Comparison of ENCODE assay signal across 19 cellular contexts in the genomic region with DNA sequence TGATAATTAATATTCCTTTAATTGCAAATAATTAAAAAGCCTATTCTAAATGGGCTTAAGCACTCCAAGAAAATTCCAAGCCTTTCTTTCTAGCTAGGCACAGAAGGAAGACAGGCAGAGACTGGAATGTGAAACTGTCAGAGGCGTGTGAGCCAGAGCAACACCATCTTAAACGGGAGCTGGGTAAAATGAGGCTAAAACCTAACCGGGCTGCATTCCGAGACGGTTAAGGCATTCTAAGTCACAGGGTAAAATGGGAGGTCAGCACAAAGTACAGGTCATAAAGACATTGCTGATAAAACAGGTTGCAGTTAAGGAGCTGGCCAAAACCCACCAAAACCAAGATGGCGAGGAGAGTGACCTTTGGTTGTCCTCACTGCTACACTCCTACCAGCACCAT.
DNase-seq lines count a peak whose midpoint lies in the region; ATAC-seq, FAIRE-seq and TF ChIP-seq lines count a peak whose summit lies in the region.
"Had no signal": no experiment of that assay in that cellular context is flagged by ENCODE, and none has a peak within 500 bp of the region (broad histone marks: within the 10 kb centered on the region; RNA-seq: fewer than 3 reads in every experiment).

No MANE protein-coding gene starts in this region.

- no peak for TF ChIP-seq RAD21 in IMR-90 (IDR thresholded peaks at IDR 0.05; ENCODE audit: low read length)
- no peak for TF ChIP-seq RAD21 in K562 (CRISPR knock-in tag; conservative IDR thresholded peaks at IDR 0.05 in 1 of 2, IDR thresholded peaks at IDR 0.05 in 1 of 2)

- no TSS peak for BruUV-seq in IMR-90 (replicated peaks; lab: Mats Ljungman, UMichigan)
- BruUV-seq in K562 (replicated peaks; lab: Mats Ljungman, UMichigan): no TSS peak

- peaks cover 5% of the 10 kb centered on the region for H3K9me3 Mint-ChIP-seq in chondrocyte (ENCODE audit: low read depth)

- no peak overlapping the region for H3K56ac ChIP-seq in IMR-90 (ENCODE audit: extremely low read depth, insufficient read depth, low read length)

- CTCF ChIA-PET in IMR-90 (lab: Yijun Ruan, JAX) (no interaction called here), K562 (lab: Yijun Ruan, JAX; ENCODE audit: low intra/inter-chr PET ratio) (no interaction called here)

- dilution Hi-C loops in IMR-90 (cut with HindIII; ENCODE audit: low sequenced_read_pairs, unreplicated experiment): no loop called here

- H2BK120ac ChIP-seq in IMR-90 (ENCODE audit: low read depth, low read length) (peak overlapping the region; percentile 76), mesenchymal stem cell (ENCODE audit: low read depth, low read length) (peak overlapping the region; percentile 8)

- TF ChIP-seq EP300 in K562 (IDR thresholded peaks at IDR 0.05; ENCODE audit: low read length): no peak

- H3K4me3 ChIP-seq in IMR-90 (ENCODE audit: insufficient read depth, low read depth, low read length) (no peak overlapping the region), K562 (no peak overlapping the region), mesenchymal stem cell (ENCODE audit: insufficient read depth in 1 of 2, low read depth in 1 of 2, low read length in 2 of 2) (no peak overlapping the region), smooth muscle cell (no peak overlapping the region), left ventricle myocardium inferior (no peak overlapping the region)

- H3K27me3 Mint-ChIP-seq in chondrocyte (ENCODE audit: low read depth): no peaks in the 10 kb centered on the region
- H3K27me3 Mint-ChIP-seq: CD4-positive, alpha-beta memory T cell had no signal

- H3K27ac Mint-ChIP-seq in chondrocyte (ENCODE audit: unreplicated experiment): no peak overlapping the region
- H3K27ac Mint-ChIP-seq: CD4-positive, alpha-beta memory T cell had no signal

- peak overlapping the region in 1 of 2 experiments; percentile 32; a peak in 2 of 4 replicates for H4K8ac ChIP-seq in IMR-90 (ENCODE audit: low read depth in 2 of 2, low read length in 2 of 2)
- H4K8ac ChIP-seq in mesenchymal stem cell (ENCODE audit: low read length): no peak overlapping the region

- H3K9me1 ChIP-seq in IMR-90 (ENCODE audit: insufficient read depth, low read length) (peaks cover 3% of the 10 kb centered on the region; the same call in 1 of the 2 replicates), K562 (ENCODE audit: control insufficient read depth, insufficient read depth, low read length) (no peaks in the 10 kb centered on the region)

- H3K9ac ChIP-seq in IMR-90 (ENCODE audit: low read depth, low read length): no peak overlapping the region
- no peak overlapping the region for H3K9ac ChIP-seq in K562 (ENCODE audit: insufficient read depth in 1 of 2, low read depth in 2 of 2, low read length in 2 of 2)
- H3K9ac ChIP-seq in mesenchymal stem cell (ENCODE audit: low read length): no peak overlapping the region
- H3K9ac ChIP-seq in smooth muscle cell (ENCODE audit: low read depth): no peak overlapping the region

- H3K36me3 ChIP-seq in IMR-90 (ENCODE audit: control insufficient read depth, insufficient read depth, low read length): no peaks in the 10 kb centered on the region
- H3K36me3 ChIP-seq in K562 (ENCODE audit: control insufficient read depth, insufficient read depth, low read length): no peaks in the 10 kb centered on the region
- no peaks in the 10 kb centered on the region for H3K36me3 ChIP-seq in mesenchymal stem cell (ENCODE audit: control insufficient read depth in 1 of 2, insufficient read depth in 2 of 2, low read depth in 1 of 2, low read length in 2 of 2)
- no peaks in the 10 kb centered on the region for H3K36me3 ChIP-seq in smooth muscle cell (ENCODE audit: low read depth)
- no peaks in the 10 kb centered on the region for H3K36me3 ChIP-seq in left ventricle myocardium inferior

- H2AK9ac ChIP-seq in IMR-90 (replicated peaks; ENCODE audit: low read depth, low read length, poor library complexity): no peak overlapping the region

- intact Hi-C loops in IMR-90 (cut with micrococcal nuclease) (loop anchor here (5.0 kb wide), 1 partner anchor 299 kb away; the partner anchor contains the start of gene SLITRK6), K562 (cut with micrococcal nuclease) (no loop called here), left ventricle myocardium inferior (cut with micrococcal nuclease) (no loop called here), left cardiac atrium (cut with DNase I) (no loop called here)

- H3K23ac ChIP-seq in IMR-90 (ENCODE audit: low read depth, low read length) (no peak overlapping the region), mesenchymal stem cell (ENCODE audit: low read length in 2 of 2) (no peak overlapping the region)

- H3K9me3 ChIP-seq in IMR-90 (ENCODE audit: control insufficient read depth, insufficient read depth, low read length) (peaks cover 2% of the 10 kb centered on the region), K562 (replicated peaks; ENCODE audit: control insufficient read depth, insufficient read depth, low read depth, low read length) (no peaks in the 10 kb centered on the region; the same call in 1 of the 2 replicates), mesenchymal stem cell (ENCODE audit: control insufficient read depth, low read length) (no peaks in the 10 kb centered on the region), smooth muscle cell (replicated peaks; ENCODE audit: low read depth) (no peaks in the 10 kb centered on the region), left ventricle myocardium inferior (replicated peaks) (peaks cover 20% of the 10 kb centered on the region)

- FAIRE-seq in K562 (lab: Jason Lieb, UNC): no peak
- FAIRE-seq: G401.6, GM12892 had no signal

- H3K27me3 ChIP-seq in IMR-90 (ENCODE audit: control insufficient read depth, insufficient read depth, low read length): no peaks in the 10 kb centered on the region
- no peaks in the 10 kb centered on the region for H3K27me3 ChIP-seq in K562 (ENCODE audit: control insufficient read depth in 2 of 2, insufficient read depth in 2 of 2, low read length in 2 of 2)
- no peaks in the 10 kb centered on the region for H3K27me3 ChIP-seq in mesenchymal stem cell (ENCODE audit: control insufficient read depth in 1 of 2, insufficient read depth in 1 of 2, low read length in 2 of 2)
- no peaks in the 10 kb centered on the region for H3K27me3 ChIP-seq in smooth muscle cell (ENCODE audit: low read depth)
- no peaks in the 10 kb centered on the region for H3K27me3 ChIP-seq in left ventricle myocardium inferior (ENCODE audit: low read depth)

- peak overlapping the region; percentile 81 for H3K4ac ChIP-seq in IMR-90 (ENCODE audit: low read depth, low read length)
- no peak overlapping the region for H3K4ac ChIP-seq in mesenchymal stem cell (ENCODE audit: low read depth in 1 of 2, low read length in 2 of 2)

- peak overlapping the region; percentile 37; the same call in 1 of the 2 replicates for H3K14ac ChIP-seq in IMR-90 (replicated peaks; ENCODE audit: low read depth, low read length)
- H3K14ac ChIP-seq in mesenchymal stem cell (ENCODE audit: low read length in 2 of 2): no peak overlapping the region

- peaks cover 16% of the 10 kb centered on the region for H3K4me1 Mint-ChIP-seq in chondrocyte (ENCODE audit: low read depth)
- H3K4me1 Mint-ChIP-seq: CD4-positive, alpha-beta memory T cell had no signal

- H4K91ac ChIP-seq in IMR-90 (ENCODE audit: insufficient read depth, low read depth, low read length) (peak overlapping the region; percentile 62), mesenchymal stem cell (ENCODE audit: low read length) (no peak overlapping the region)

- H3K18ac ChIP-seq in IMR-90 (ENCODE audit: low read depth, low read length) (peak overlapping the region; percentile 95), mesenchymal stem cell (ENCODE audit: low read depth in 1 of 2, low read length in 2 of 2) (peak overlapping the region in 1 of 2 experiments; percentile 43)

- no peaks in the 10 kb centered on the region for H3F3A ChIP-seq in smooth muscle cell (ENCODE audit: low read depth)

- peak overlapping the region; percentile 54 to 65 for H2BK12ac ChIP-seq in mesenchymal stem cell (ENCODE audit: low read length in 2 of 2)

- POLR2A ChIA-PET in IMR-90 (lab: Charles Lee; ENCODE audit: unreplicated experiment) (no interaction called here), K562 (lab: Yijun Ruan, JAX) (no interaction called here)

- H2AFZ ChIP-seq in IMR-90 (replicated peaks; ENCODE audit: low read length, poor library complexity) (peak overlapping the region; percentile 75), K562 (ENCODE audit: low read depth, low read length) (no peak overlapping the region), mesenchymal stem cell (ENCODE audit: low read depth, low read length) (no peak overlapping the region), smooth muscle cell (ENCODE audit: low read depth) (no peak overlapping the region)

- H3K4me1 ChIP-seq in IMR-90 (ENCODE audit: control insufficient read depth, insufficient read depth, low read length) (0 out of 2 replicates have a peak, but pooled peaks cover 2% of the 10 kb centered on the region), K562 (replicated peaks in 1 of 2; ENCODE audit: control insufficient read depth in 2 of 2, insufficient read depth in 2 of 2, low read length in 2 of 2) (no peaks in the 10 kb centered on the region), mesenchymal stem cell (ENCODE audit: control insufficient read depth, insufficient read depth, low read depth, low read length) (no peaks in the 10 kb centered on the region), smooth muscle cell (ENCODE audit: low read depth) (no peaks in the 10 kb centered on the region), left ventricle myocardium inferior (no peaks in the 10 kb centered on the region)

- TF ChIP-seq CTCF in IMR-90 (conservative IDR thresholded peaks at IDR 0.05; ENCODE audit: low read depth, low read length): no peak
- no peak for TF ChIP-seq CTCF in K562 (IDR thresholded peaks at IDR 0.05 in 2 of 3, conservative IDR thresholded peaks at IDR 0.05 in 1 of 3; ENCODE audit: insufficient read depth in 2 of 3, low read depth in 1 of 3, low read length in 3 of 3)
- no peak for TF ChIP-seq CTCF in smooth muscle cell (IDR thresholded peaks at IDR 0.05; ENCODE audit: borderline replicate concordance, insufficient read depth, poor library complexity, severe bottlenecking)
- TF ChIP-seq CTCF in left ventricle myocardium inferior (IDR thresholded peaks at IDR 0.05; ENCODE audit: borderline replicate concordance): no peak
- no peak for TF ChIP-seq CTCF in chondrocyte (IDR thresholded peaks at IDR 0.05)

- H3K36me3 Mint-ChIP-seq in chondrocyte (ENCODE audit: low read depth): no peaks in the 10 kb centered on the region
- H3K36me3 Mint-ChIP-seq: CD4-positive, alpha-beta memory T cell had no signal

- WGBS in IMR-90 (ENCODE audit: extremely low coverage in 2 of 2, insufficient read length in 1 of 2), 2 experiments: no CpG with 5 or more reads among the region's 6 CpGs
- WGBS in K562 (ENCODE audit: insufficient coverage, low coverage, missing lambda C conversion rate): 0% methylated on average over 6 of the region's 6 CpGs
- 100% methylated on average over 6 of the region's 6 CpGs for WGBS in mesenchymal stem cell
- 76% methylated on average over 6 of the region's 6 CpGs for whole genome bisulfite sequencing in smooth muscle cell (ENCODE audit: low lambda C conversion rate)

- H3K4me3 Mint-ChIP-seq in chondrocyte (ENCODE audit: unreplicated experiment): no peak overlapping the region
- H3K4me3 Mint-ChIP-seq: CD4-positive, alpha-beta memory T cell; H9 had no signal

- H4K20me1 ChIP-seq in IMR-90 (ENCODE audit: insufficient read depth, low read length) (no peaks in the 10 kb centered on the region), K562 (replicated peaks; ENCODE audit: control insufficient read depth, insufficient read depth, low read length) (no peaks in the 10 kb centered on the region), smooth muscle cell (ENCODE audit: low read depth) (no peaks in the 10 kb centered on the region)

- ATAC-seq in IMR-90 (ENCODE audit: low read depth) (no peak), K562 (no peak), left cardiac atrium (no peak)
- ATAC-seq: HCT116 had no signal

- DNase-seq in IMR-90: no peak
- DNase-seq in K562 (ENCODE audit: extremely low read depth in 1 of 4, low spot score in 3 of 4): no peak
- no peak for DNase-seq in mesenchymal stem cell
- DNase-seq in smooth muscle cell (lab: John Stamatoyannopoulos, UW; ENCODE audit: unreplicated experiment): no peak
- no peak for DNase-seq in left ventricle myocardium inferior
- no peak for DNase-seq in NCI-H2171 treated with DMSO at 0.1 percent for 48 hours (lab: John Stamatoyannopoulos, UW)
- no peak for DNase-seq in left cardiac atrium
- DNase-seq in chondrocyte (ENCODE audit: low spot score): no peak
- DNase-seq: C1 segment of cervical spinal cord; Calu3; CD4-positive, alpha-beta memory T cell; COR-L47; DMS53; DMS79 treated with DMSO at 0.1 percent for 48 hours; GOT3; H9 had no signal

- H2AK5ac ChIP-seq in IMR-90 (ENCODE audit: low read depth, low read length): peak overlapping the region; percentile 90; the same call in 1 of the 2 replicates
- H2AK5ac ChIP-seq in mesenchymal stem cell (ENCODE audit: low read length, severe bottlenecking): no peak overlapping the region

- H3K4me2 ChIP-seq in IMR-90 (ENCODE audit: low read depth, low read length) (no peak overlapping the region), K562 (ENCODE audit: insufficient read depth, low read length) (no peak overlapping the region), mesenchymal stem cell (ENCODE audit: low read length, poor library complexity, severe bottlenecking) (no peak overlapping the region), smooth muscle cell (no peak overlapping the region)

- H3K79me2 ChIP-seq in K562 (ENCODE audit: control insufficient read depth, insufficient read depth, low read length) (no peaks in the 10 kb centered on the region), smooth muscle cell (ENCODE audit: low read depth) (no peaks in the 10 kb centered on the region)

- H3K27ac ChIP-seq in IMR-90 (ENCODE audit: insufficient read depth, low read length) (peak overlapping the region; percentile 13; the same call in 1 of the 2 replicates), K562 (ENCODE audit: extremely low read depth, low read depth, low read length) (no peak overlapping the region), mesenchymal stem cell (ENCODE audit: low read length, poor library complexity, severe bottlenecking) (no peak overlapping the region), smooth muscle cell (ENCODE audit: low read depth) (peak overlapping the region; percentile 54), left ventricle myocardium inferior (replicated peaks) (no peak overlapping the region)

- peak overlapping the region; percentile 92 for H2BK20ac ChIP-seq in IMR-90 (ENCODE audit: low read depth, low read length)

- in situ Hi-C loops in IMR-90 (cut with MboI; ENCODE audit: low sequenced_read_pairs) (no loop called here), K562 (cut with MboI) (no loop called here)

- peak overlapping the region; percentile 64 for H2BK5ac ChIP-seq in IMR-90 (ENCODE audit: low read depth, low read length, poor library complexity, severe bottlenecking)
- no peak overlapping the region for H2BK5ac ChIP-seq in mesenchymal stem cell (ENCODE audit: low read depth, low read length, poor library complexity, severe bottlenecking)

- H4K5ac ChIP-seq in IMR-90 (ENCODE audit: low read depth, low read length): peak overlapping the region; percentile 78

- H2BK15ac ChIP-seq in IMR-90 (ENCODE audit: low read depth, low read length) (peak overlapping the region; percentile 99; the same call in 2 of the 3 replicates), mesenchymal stem cell (ENCODE audit: low read depth, poor library complexity, severe bottlenecking) (no peak overlapping the region)

- H3K79me1 ChIP-seq in IMR-90 (ENCODE audit: low read depth in 1 of 2, low read length in 2 of 2) (no peaks in the 10 kb centered on the region), mesenchymal stem cell (replicated peaks; ENCODE audit: low read length, poor library complexity, severe bottlenecking) (no peaks in the 10 kb centered on the region)

- no peak for TF ChIP-seq POLR2A in IMR-90 (IDR thresholded peaks at IDR 0.05; ENCODE audit: low read depth, low read length)
- TF ChIP-seq POLR2A in K562 (conservative IDR thresholded peaks at IDR 0.05): no peak

Comparison
In these comparisons a context has a peak if more than half of its experiments do, and no peak if none do; other contexts are left out.
1. H3K27ac ChIP-seq: peak in IMR-90 (single experiment) and smooth muscle cell (single experiment); none in K562 (single experiment), mesenchymal stem cell (single experiment) and left ventricle myocardium inferior (single experiment).